ENCODE assay signal across 38 cellular contexts in genomic region chr2:230172156-230172555, GRCh38. TPM values are rescaled to one million over a fixed set of nuclear protein-coding genes. Genes with fewer than 3 reads are reported as not detected.
"Had no signal": no experiment of that assay in that cellular context is flagged by ENCODE, and none has a peak within 500 bp of the region (broad histone marks: within the 10 kb centered on the region; RNA-seq: fewer than 3 reads in every experiment).

No MANE protein-coding gene starts in this region.

- H3K4me1 Mint-ChIP-seq: activated T-helper 17 cell treated with anti-CD3 and anti-CD28 coated beads, Interleukin-2, amount 50 U/mL, for 72 hours; brain had no signal

- H3K9me3 ChIP-seq: Peyer's patch, SJSA1, SK-N-SH had no signal

- H3K36me3 Mint-ChIP-seq: brain, WTC11 had no signal

- DNase-seq: activated CD4-positive, alpha-beta T cell treated with anti-CD3 and anti-CD28 coated beads for 36 hours; activated CD4-positive, alpha-beta T cell treated with anti-CD3 and anti-CD28 coated beads, Interleukin-2, amount 50 U/mL, for 48 hours; activated CD8-positive, alpha-beta memory T cell treated with anti-CD3 and anti-CD28 coated beads, Interleukin-2, amount 50 U/mL, for 48 hours; activated CD8-positive, alpha-beta T cell treated with anti-CD3 and anti-CD28 coated beads, Interleukin-2, amount 10 ng/mL, durations not matched to agents 7 days and 5 days; activated effector memory CD4-positive, alpha-beta T cell treated with anti-CD3 and anti-CD28 coated beads, Interleukin-2, amount 50 U/mL, for 16 hours; activated naive CD4-positive, alpha-beta T cell; activated naive CD4-positive, alpha-beta T cell treated with anti-CD3 and anti-CD28 coated beads, Interleukin-2, amount 50 U/mL, for 16 hours; activated T-cell treated with anti-CD3 and anti-CD28 coated beads, Interleukin-2, amount 50 U/mL, for 48 hours; anterior cingulate cortex; caudate nucleus; cerebellar nuclear complex; MM.1S; MV-4-11; NCI-H1092; NCI-H1417; NCI-H146; NCI-H187; NCI-H2029 treated with DMSO at 0.1 percent for 48 hours; NCI-H2107; NCI-H2171; NCI-H510A; NCI-H526; NCI-H748 treated with DMSO at 0.1 percent for 48 hours; NK-92 treated with Interleukin-12 subunit alpha and Interleukin-12 subunit beta, amount 100 ng/mL, for 24 hours; PC-3; Peyer's patch; RPMI8226; SHP77 treated with DMSO at 0.1 percent for 48 hours; SK-N-SH had no signal

- H3K27ac ChIP-seq: KMS-11, Peyer's patch, SJSA1 had no signal

- H3K27ac Mint-ChIP-seq: activated CD4-positive, alpha-beta T cell treated with anti-CD3 and anti-CD28 coated beads for 36 hours; activated T-helper 17 cell treated with anti-CD3 and anti-CD28 coated beads, Interleukin-2, amount 50 U/mL, for 72 hours; brain; T-helper 1 cell treated with Interleukin-12 subunit alpha and Interleukin-12 subunit beta and Interleukin-4 antibody, amounts not matched to agents 30 μg/mL and 1 μg/mL, for 36 hours; T-helper 2 cell treated with Interferon-gamma antibody and Interleukin-4, amounts not matched to agents 5 μg/mL and 100 μg/mL, for 36 hours; WTC11 had no signal

- H3K27me3 ChIP-seq: Peyer's patch, SJSA1 had no signal

- ATAC-seq: activated CD4-positive, alpha-beta T cell treated with anti-CD3 and anti-CD28 coated beads for 36 hours; activated CD4-positive, CD25-positive, alpha-beta regulatory T cell treated with anti-CD3 and anti-CD28 coated beads, Interleukin-2, amount 50 U/mL, for 24 hours; activated CD8-positive, alpha-beta T cell treated with anti-CD3 and anti-CD28 coated beads, Interleukin-2, amount 10 ng/mL, durations not matched to agents 7 days and 5 days; activated T-helper 17 cell treated with anti-CD3 and anti-CD28 coated beads, Interleukin-2, amount 50 U/mL, for 72 hours; PC-3; WTC11 had no signal

- H3K27me3 Mint-ChIP-seq: activated CD4-positive, alpha-beta T cell treated with anti-CD3 and anti-CD28 coated beads for 36 hours; activated T-helper 17 cell treated with anti-CD3 and anti-CD28 coated beads, Interleukin-2, amount 50 U/mL, for 72 hours; brain had no signal

- H3K4me3 Mint-ChIP-seq: activated CD4-positive, alpha-beta T cell treated with anti-CD3 and anti-CD28 coated beads for 36 hours; activated CD8-positive, alpha-beta T cell treated with anti-CD3 and anti-CD28 coated beads, Interleukin-2, amount 10 ng/mL, durations not matched to agents 7 days and 5 days; activated T-helper 17 cell treated with anti-CD3 and anti-CD28 coated beads, Interleukin-2, amount 50 U/mL, for 72 hours; brain; T-helper 1 cell treated with Interleukin-12 subunit alpha and Interleukin-12 subunit beta and Interleukin-4 antibody, amounts not matched to agents 30 μg/mL and 1 μg/mL, for 36 hours; T-helper 2 cell treated with Interferon-gamma antibody and Interleukin-4, amounts not matched to agents 5 μg/mL and 100 μg/mL, for 36 hours; WTC11 had no signal

- H3K9me3 Mint-ChIP-seq: activated T-helper 17 cell treated with anti-CD3 and anti-CD28 coated beads, Interleukin-2, amount 50 U/mL, for 72 hours; brain; T-helper 1 cell treated with Interleukin-12 subunit alpha and Interleukin-12 subunit beta and Interleukin-4 antibody, amounts not matched to agents 30 μg/mL and 1 μg/mL, for 36 hours; T-helper 2 cell treated with Interferon-gamma antibody and Interleukin-4, amounts not matched to agents 5 μg/mL and 100 μg/mL, for 36 hours had no signal

- H3K36me3 ChIP-seq: SJSA1 had no signal

- H3K4me1 ChIP-seq: SJSA1 had no signal

- H3K4me3 ChIP-seq: Peyer's patch, SJSA1 had no signal

RNA-seq across cellular contexts. Expression of gene SP140, which starts 53.4 kb away (rescaled TPM):
- total RNA-seq: bronchial epithelial cell, PC-3 had no signal
